ENCODE assay signal across 8 cellular contexts in the genomic region with DNA sequence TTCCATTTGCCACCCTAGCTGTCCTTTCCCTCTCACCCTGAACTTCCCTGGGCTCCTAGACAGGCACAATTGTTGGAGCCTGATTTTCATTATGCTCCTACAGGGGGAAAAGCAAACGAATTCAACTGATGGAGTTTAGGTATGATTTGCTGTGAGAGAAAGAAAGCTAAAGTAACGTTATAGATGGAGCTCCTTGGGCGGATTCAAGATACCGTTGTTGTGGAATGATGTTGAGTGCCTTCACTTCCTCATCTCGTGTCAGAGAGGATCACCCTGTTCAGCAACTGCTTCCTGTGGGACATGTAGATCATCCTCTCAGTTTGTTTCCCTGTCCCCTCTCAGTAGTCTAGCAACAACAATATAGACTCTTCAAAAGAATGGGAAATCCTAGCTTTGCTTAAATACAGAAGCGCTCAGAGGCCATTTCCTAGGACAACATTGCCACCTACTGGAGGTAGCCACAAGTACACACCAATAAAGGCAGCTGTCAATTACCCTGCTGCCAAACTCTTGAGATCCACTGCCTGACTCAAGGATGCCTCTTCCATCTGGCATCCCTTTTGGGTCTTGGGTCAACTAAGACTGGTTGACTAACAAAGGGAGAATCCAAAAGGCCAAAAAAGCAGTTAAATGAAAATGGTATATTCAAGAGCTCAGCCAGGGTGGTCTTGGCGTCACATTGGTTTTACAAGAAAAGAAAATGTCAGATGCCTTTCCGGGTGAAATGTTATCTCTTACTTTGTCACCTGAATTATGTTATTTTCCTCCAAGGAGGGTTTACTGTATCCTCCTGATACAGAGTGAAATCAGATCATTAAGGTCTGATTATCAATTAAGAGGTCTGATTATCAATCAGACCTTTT. TPM values are rescaled to one million over a fixed set of nuclear protein-coding genes. Genes with fewer than 3 reads are reported as not detected.
DNase-seq lines count a peak whose midpoint lies in the region; ATAC-seq and TF ChIP-seq lines count a peak whose summit lies in the region.

No MANE protein-coding gene starts in this region.

- ATAC-seq in CD4-positive, CD25-positive, alpha-beta regulatory T cell (ENCODE audit: low read depth in 2 of 2): peak; percentile 90 to 95
- ATAC-seq in GM19035 (IDR thresholded peaks at IDR 0.05; ENCODE audit: unreplicated experiment) (peak; percentile 92), HG03108 (IDR thresholded peaks at IDR 0.05; ENCODE audit: unreplicated experiment) (peak; percentile 79), WTC11 (peak; percentile 96), lower lobe of right lung (peak; percentile 92 to 94)
- ATAC-seq in stimulated activated naive CD8-positive, alpha-beta T cell treated with anti-CD3 and anti-CD28 coated beads, Interleukin-15, Interleukin-2, amounts not matched to agents 100 U/mL and 50 U/mL, for 24 hours: peak; percentile 83

- peak; percentile 53 to 84 (median 72) for DNase-seq in CD4-positive, CD25-positive, alpha-beta regulatory T cell
- peak; percentile 59 for DNase-seq in NCI-H2107 treated with DMSO at 0.1 percent for 48 hours (lab: John Stamatoyannopoulos, UW; ENCODE audit: unreplicated experiment)
- peak; percentile 54 for DNase-seq in WTC11 (ENCODE audit: low spot score)
- DNase-seq in dedifferentiated amniotic fluid mesenchymal stem cell (ENCODE audit: extremely low spot score): peak; percentile 82
- DNase-seq in lower lobe of right lung: no peak
- peak; percentile 52 for DNase-seq in stimulated activated naive CD8-positive, alpha-beta T cell treated with anti-CD3 and anti-CD28 coated beads, Interleukin-15, Interleukin-2, amounts not matched to agents 100 U/mL and 50 U/mL, for 24 hours

- H3K4me3 Mint-ChIP-seq in CD4-positive, CD25-positive, alpha-beta regulatory T cell: no peak overlapping the region
- no peak overlapping the region for H3K4me3 Mint-ChIP-seq in WTC11

- H3K27ac Mint-ChIP-seq in CD4-positive, CD25-positive, alpha-beta regulatory T cell: peak overlapping the region in 1 of 3 donors; percentile 21
- no peak overlapping the region for H3K27ac Mint-ChIP-seq in WTC11

- peaks cover under 1% of the 10 kb centered on the region for H3K27me3 Mint-ChIP-seq in CD4-positive, CD25-positive, alpha-beta regulatory T cell
- no peaks in the 10 kb centered on the region for H3K27me3 Mint-ChIP-seq in WTC11 (ENCODE audit: low read depth)

- no peak overlapping the region for H3K27ac ChIP-seq in CD4-positive, CD25-positive, alpha-beta regulatory T cell (ENCODE audit: insufficient read depth, low read length, poor library complexity, severe bottlenecking)
- no peak overlapping the region for H3K27ac ChIP-seq in lower lobe of right lung

- H3K27me3 ChIP-seq in CD4-positive, CD25-positive, alpha-beta regulatory T cell (ENCODE audit: control insufficient read depth, insufficient read depth, low read length): peaks cover 7% of the 10 kb centered on the region
- no peaks in the 10 kb centered on the region for H3K27me3 ChIP-seq in lower lobe of right lung (ENCODE audit: low read depth)

- no peaks in the 10 kb centered on the region for H3K9me3 Mint-ChIP-seq in CD4-positive, CD25-positive, alpha-beta regulatory T cell
- H3K9me3 Mint-ChIP-seq in WTC11: peaks cover 11% of the 10 kb centered on the region

- TF ChIP-seq CTCF in WTC11 (IDR thresholded peaks at IDR 0.05) (peak; percentile 54), lower lobe of right lung (IDR thresholded peaks at IDR 0.05) (peak; percentile 86)

- H3K36me3 Mint-ChIP-seq in CD4-positive, CD25-positive, alpha-beta regulatory T cell: no peaks in the 10 kb centered on the region
- H3K36me3 Mint-ChIP-seq in WTC11: 0 out of 2 replicates have a peak, but pooled peaks cover 2% of the 10 kb centered on the region

- POLR2A ChIA-PET in WTC11 (lab: Charles Lee): interaction anchor here (0.6 to 1.1 kb wide), 7 partner anchors 13 to 1637 kb away, joined by 3 to 5 read pairs (median 4); partner anchors contain the start of gene DTX4

- H3K4me1 Mint-ChIP-seq in CD4-positive, CD25-positive, alpha-beta regulatory T cell: peaks cover 4 to 10% (median 4%) of the 10 kb centered on the region in 4 donors
- peaks cover 8% of the 10 kb centered on the region for H3K4me1 Mint-ChIP-seq in WTC11

- intact Hi-C loops in lower lobe of right lung (cut with DNase I): no loop called here

- no peaks in the 10 kb centered on the region for H3K4me1 ChIP-seq in CD4-positive, CD25-positive, alpha-beta regulatory T cell (ENCODE audit: control insufficient read depth, insufficient read depth, low read length, poor library complexity, severe bottlenecking)
- no peaks in the 10 kb centered on the region for H3K4me1 ChIP-seq in lower lobe of right lung

- no peaks in the 10 kb centered on the region for H3K9me3 ChIP-seq in CD4-positive, CD25-positive, alpha-beta regulatory T cell (ENCODE audit: control insufficient read depth in 2 of 2, low read length in 2 of 2)
- H3K9me3 ChIP-seq in lower lobe of right lung: no peaks in the 10 kb centered on the region

- no peaks in the 10 kb centered on the region for H3K36me3 ChIP-seq in CD4-positive, CD25-positive, alpha-beta regulatory T cell (ENCODE audit: control insufficient read depth, insufficient read depth, low read length)
- no peaks in the 10 kb centered on the region for H3K36me3 ChIP-seq in lower lobe of right lung

- CTCF ChIA-PET in WTC11 (lab: Charles Lee): interaction anchor here (0.7 to 3.7 kb wide), 63 partner anchors 8 to 634 kb away, joined by 3 to 64 read pairs (median 5); partner anchors contain the start of genes DTX4, FAM111A, FAM111B and GLYATL1B

- H3K4me3 ChIP-seq in CD4-positive, CD25-positive, alpha-beta regulatory T cell (ENCODE audit: low read depth, low read length): no peak overlapping the region
- H3K4me3 ChIP-seq in lower lobe of right lung: no peak overlapping the region

TF ChIP-seq in WTC11, 78 proteins besides CTCF, POLR2A, EP300 and RAD21 (continues in another document):
- TF ChIP-seq ZNF121 (CRISPR knock-in tag; IDR thresholded peaks at IDR 0.05) (no peak), ZNF317 (CRISPR knock-in tag; IDR thresholded peaks at IDR 0.05; ENCODE audit: borderline replicate concordance, low read depth) (no peak), IRF2 (CRISPR knock-in tag; IDR thresholded peaks at IDR 0.05; ENCODE audit: borderline replicate concordance, low read depth) (no peak), HMGA2 (CRISPR knock-in tag; IDR thresholded peaks at IDR 0.05) (no peak), ZNF138 (CRISPR knock-in tag; conservative IDR thresholded peaks at IDR 0.05) (no peak), KAT7 (CRISPR knock-in tag; IDR thresholded peaks at IDR 0.05; ENCODE audit: borderline replicate concordance) (no peak), ZNF219 (CRISPR knock-in tag; IDR thresholded peaks at IDR 0.05; ENCODE audit: borderline replicate concordance) (no peak), ZNF263 (CRISPR knock-in tag; IDR thresholded peaks at IDR 0.05; ENCODE audit: low read depth) (no peak), PRDM15 (CRISPR knock-in tag; IDR thresholded peaks at IDR 0.05) (no peak), ZNF416 (CRISPR knock-in tag; IDR thresholded peaks at IDR 0.05) (no peak), TEAD4 (CRISPR knock-in tag; IDR thresholded peaks at IDR 0.05) (no peak), NR3C1 (CRISPR knock-in tag; conservative IDR thresholded peaks at IDR 0.05; ENCODE audit: low read depth) (no peak)

RNA-seq across cellular contexts. Expression of gene DTX4, which starts 13.5 kb away (rescaled TPM):
- 1.0 TPM for total RNA-seq in CD4-positive, CD25-positive, alpha-beta regulatory T cell
- polyA plus RNA-seq in CD4-positive, CD25-positive, alpha-beta regulatory T cell: under 1 TPM in 2 of 4 donors, not detected in 2; 0.11 to 0.25 TPM
- total RNA-seq in WTC11 (2021): 12.3 to 15.5 TPM (median 12.8 TPM) in 3 replicates
- total RNA-seq in lower lobe of right lung: 51.7 TPM

RNA-seq across cellular contexts. Expression of gene FAM111A, which starts 15.8 kb away (rescaled TPM):
- 73.4 TPM for total RNA-seq in CD4-positive, CD25-positive, alpha-beta regulatory T cell
- 10 to 100 TPM; 28.6 to 41.5 (median 32.8) TPM for polyA plus RNA-seq in CD4-positive, CD25-positive, alpha-beta regulatory T cell
- total RNA-seq in WTC11 (2021) (18.8 to 24.4 TPM (median 22.0 TPM) in 3 replicates), lower lobe of right lung (68.4 TPM)

RNA-seq across cellular contexts. Expression of gene FAM111B, which starts 51.4 kb away (rescaled TPM):
- total RNA-seq in CD4-positive, CD25-positive, alpha-beta regulatory T cell: 3.3 TPM
- 1 to 10 TPM in 2 of 4 donors, under 1 TPM in 2; 0.15 to 2.3 (median 1.0) TPM for polyA plus RNA-seq in CD4-positive, CD25-positive, alpha-beta regulatory T cell
- total RNA-seq in WTC11 (2021) (16.3 to 25.5 TPM (median 17.7 TPM) in 3 replicates), lower lobe of right lung (1.1 TPM)

RNA-seq across cellular contexts. Expression of gene MPEG1, which starts 54.3 kb away (rescaled TPM):
- 0.07 TPM for total RNA-seq in CD4-positive, CD25-positive, alpha-beta regulatory T cell
- 1 to 10 TPM in 1 of 4 donors, under 1 TPM in 2, not detected in 1; 0.17 to 1.8 (median 0.35) TPM for polyA plus RNA-seq in CD4-positive, CD25-positive, alpha-beta regulatory T cell
- 0.05 to 0.09 TPM in 2 of 3 replicates, not detected in the other for total RNA-seq in WTC11 (2021)
- total RNA-seq in lower lobe of right lung: 48.9 TPM
